8 cellular contexts compared by ENCODE assay signal in the genomic region with DNA sequence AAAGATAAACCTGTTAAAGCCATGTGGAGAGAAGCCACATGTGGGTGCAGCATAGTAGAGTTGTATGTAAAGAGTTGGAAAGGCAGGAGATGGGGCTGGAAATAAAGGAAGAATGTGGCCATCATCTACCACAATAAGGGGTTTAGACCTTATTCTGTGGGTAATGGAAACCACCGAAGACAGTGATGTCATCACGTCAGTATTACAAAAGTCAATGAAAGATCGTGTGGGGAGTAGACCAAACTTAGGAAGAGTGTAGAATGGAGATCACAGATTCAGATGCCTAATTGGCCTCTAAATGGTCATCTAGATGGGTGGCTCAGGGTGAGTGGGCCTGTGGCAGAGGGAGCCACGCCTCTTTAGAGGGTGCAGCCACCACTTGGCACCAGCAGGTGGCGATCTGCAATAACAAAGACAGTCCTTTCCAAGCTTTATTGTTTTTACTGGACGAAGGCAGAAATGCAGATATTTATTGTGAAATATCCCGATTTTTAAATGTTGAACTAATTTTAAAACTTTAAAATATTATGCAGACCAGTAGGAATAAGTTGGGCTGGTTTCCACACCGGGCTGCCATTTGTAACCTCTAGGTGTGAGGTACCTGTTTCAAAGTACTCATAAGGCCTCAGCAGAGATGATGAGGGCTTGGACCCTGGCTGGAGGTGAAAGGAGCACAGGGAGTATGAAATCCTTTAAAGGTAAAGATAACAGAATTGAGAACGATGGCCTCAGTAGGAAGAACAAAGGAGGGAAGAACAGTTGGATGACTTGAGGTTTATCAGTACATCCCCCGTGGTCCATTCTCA.
DNase-seq lines count a peak whose midpoint lies in the region; ATAC-seq lines count a peak whose summit lies in the region.

No MANE protein-coding gene starts in this region.

- no peak overlapping the region for H3K4me3 Mint-ChIP-seq in effector memory CD8-positive, alpha-beta T cell
- no peak overlapping the region for H3K4me3 Mint-ChIP-seq in activated T-helper 2 cell treated with anti-CD3 and anti-CD28 coated beads, Interferon-gamma antibody, Interleukin-2, Interleukin-4, amounts not matched to agents 10 μg/mL and 5 μg/mL and 100 μg/mL, durations not matched to agents 14 hours and 24 hours and 36 hours (ENCODE audit: low read depth)

- DNase-seq in EH (ENCODE audit: low read depth) (peak; percentile 65), HPDE6-E6E7 (ENCODE audit: extremely low spot score) (peak; percentile 45), SKM-1 treated with dmso at 0.1 percent for 144 hours (lab: John Stamatoyannopoulos, UW; ENCODE audit: unreplicated experiment) (peak; percentile 36), mucosa of gallbladder (ENCODE audit: low spot score) (peak; percentile 22), KG1 (lab: John Stamatoyannopoulos, UW) (no peak)
- peak in 2 of 3 experiments; percentile 5 to 12 for DNase-seq in effector memory CD8-positive, alpha-beta T cell
- DNase-seq in activated T-helper 2 cell treated with anti-CD3 and anti-CD28 coated beads, Interferon-gamma antibody, Interleukin-2, Interleukin-4, amounts not matched to agents 10 μg/mL and 5 μg/mL and 100 μg/mL, durations not matched to agents 14 hours and 24 hours and 36 hours (ENCODE audit: low spot score) = no peak

- ATAC-seq in GM19463 (IDR thresholded peaks at IDR 0.05; ENCODE audit: unreplicated experiment) = peak; percentile 44
- ATAC-seq in effector memory CD8-positive, alpha-beta T cell (replicated peaks) = peak; percentile 40

- no peaks in the 10 kb centered on the region for H3K36me3 Mint-ChIP-seq in effector memory CD8-positive, alpha-beta T cell (ENCODE audit: insufficient read depth)
- no peaks in the 10 kb centered on the region for H3K36me3 Mint-ChIP-seq in activated T-helper 2 cell treated with anti-CD3 and anti-CD28 coated beads, Interferon-gamma antibody, Interleukin-2, Interleukin-4, amounts not matched to agents 10 μg/mL and 5 μg/mL and 100 μg/mL, durations not matched to agents 14 hours and 24 hours and 36 hours (ENCODE audit: low read depth)

- intact Hi-C loops in activated T-helper 2 cell treated with anti-CD3 and anti-CD28 coated beads, Interferon-gamma antibody, Interleukin-2, Interleukin-4, amounts not matched to agents 10 μg/mL and 5 μg/mL and 100 μg/mL, durations not matched to agents 14 hours and 24 hours and 36 hours (cut with micrococcal nuclease) = no loop called here

- no peaks in the 10 kb centered on the region for H3K27me3 Mint-ChIP-seq in effector memory CD8-positive, alpha-beta T cell
- H3K27me3 Mint-ChIP-seq in activated T-helper 2 cell treated with anti-CD3 and anti-CD28 coated beads, Interferon-gamma antibody, Interleukin-2, Interleukin-4, amounts not matched to agents 10 μg/mL and 5 μg/mL and 100 μg/mL, durations not matched to agents 14 hours and 24 hours and 36 hours (ENCODE audit: low read depth) = peaks cover 7% of the 10 kb centered on the region

- H3K9me3 Mint-ChIP-seq in effector memory CD8-positive, alpha-beta T cell = no peaks in the 10 kb centered on the region
- no peaks in the 10 kb centered on the region for H3K9me3 Mint-ChIP-seq in activated T-helper 2 cell treated with anti-CD3 and anti-CD28 coated beads, Interferon-gamma antibody, Interleukin-2, Interleukin-4, amounts not matched to agents 10 μg/mL and 5 μg/mL and 100 μg/mL, durations not matched to agents 14 hours and 24 hours and 36 hours

- no peak overlapping the region for H3K27ac Mint-ChIP-seq in effector memory CD8-positive, alpha-beta T cell
- H3K27ac Mint-ChIP-seq in activated T-helper 2 cell treated with anti-CD3 and anti-CD28 coated beads, Interferon-gamma antibody, Interleukin-2, Interleukin-4, amounts not matched to agents 10 μg/mL and 5 μg/mL and 100 μg/mL, durations not matched to agents 14 hours and 24 hours and 36 hours = no peak overlapping the region

- H3K4me1 Mint-ChIP-seq in effector memory CD8-positive, alpha-beta T cell (ENCODE audit: low read depth in 2 of 2) = no peaks in the 10 kb centered on the region
- H3K4me1 Mint-ChIP-seq in activated T-helper 2 cell treated with anti-CD3 and anti-CD28 coated beads, Interferon-gamma antibody, Interleukin-2, Interleukin-4, amounts not matched to agents 10 μg/mL and 5 μg/mL and 100 μg/mL, durations not matched to agents 14 hours and 24 hours and 36 hours (ENCODE audit: low read depth) = no peaks in the 10 kb centered on the region

Comparison
In these comparisons a context has a peak if more than half of its experiments do, and no peak if none do; other contexts are left out.
1. DNase-seq: peak in EH (single experiment), HPDE6-E6E7 (single experiment), SKM-1 treated with dmso at 0.1 percent for 144 hours (single experiment), effector memory CD8-positive, alpha-beta T cell (2 of 3) and mucosa of gallbladder (single experiment); none in KG1 (single experiment) and activated T-helper 2 cell treated with anti-CD3 and anti-CD28 coated beads, Interferon-gamma antibody, Interleukin-2, Interleukin-4, amounts not matched to agents 10 μg/mL and 5 μg/mL and 100 μg/mL, durations not matched to agents 14 hours and 24 hours and 36 hours (single experiment).